Comparison of ENCODE assay signal across 1 cellular context in genomic region chr5:32059779-32060178, GRCh38.
TF ChIP-seq lines count a peak whose summit lies in the region.

No MANE protein-coding gene starts in this region.

TF ChIP-seq in A549, 52 proteins besides CTCF, POLR2A, EP300 and RAD21 (continued from another document):
- TF ChIP-seq PBX3 (IDR thresholded peaks at IDR 0.05) (no peak), FOSB (CRISPR knock-in tag; IDR thresholded peaks at IDR 0.05) (no peak), JUN (IDR thresholded peaks at IDR 0.05) (peak in 1 of 2 experiments; percentile 65; a peak in 3 of 5 replicates), BCL3 (IDR thresholded peaks at IDR 0.05) (0 out of 3 replicates have a peak, but pooled peaks have one; percentile 47), SMC3 (IDR thresholded peaks at IDR 0.05) (no peak), MAFK (IDR thresholded peaks at IDR 0.05; ENCODE audit: partially characterized antibody) (no peak), EHMT2 (IDR thresholded peaks at IDR 0.05; ENCODE audit: low read depth) (no peak), CEBPB (IDR thresholded peaks at IDR 0.05) (peak; percentile 92 to 93), ELK1 (IDR thresholded peaks at IDR 0.05; ENCODE audit: low read depth, low read length) (no peak), ESRRA (IDR thresholded peaks at IDR 0.05; ENCODE audit: borderline replicate concordance, low read length) (no peak), BHLHE40 (IDR thresholded peaks at IDR 0.05; ENCODE audit: low read depth, low read length) (no peak), HOXB5 (CRISPR knock-in tag; IDR thresholded peaks at IDR 0.05) (no peak), CBX2 (IDR thresholded peaks at IDR 0.05; ENCODE audit: borderline replicate concordance, low read depth) (no peak), HDAC2 (IDR thresholded peaks at IDR 0.05) (no peak), JUNB (IDR thresholded peaks at IDR 0.05) (peak; percentile 69), HEYL (CRISPR knock-in tag; IDR thresholded peaks at IDR 0.05) (no peak), FOSL2 (IDR thresholded peaks at IDR 0.05) (0 out of 2 replicates have a peak, but pooled peaks have one; percentile 29), FOSL2 (CRISPR knock-in tag; IDR thresholded peaks at IDR 0.05) (peak; percentile 84), USF2 (IDR thresholded peaks at IDR 0.05) (no peak), CHD4 (IDR thresholded peaks at IDR 0.05; ENCODE audit: borderline replicate concordance) (no peak), SREBF2 (IDR thresholded peaks at IDR 0.05) (no peak), NFE2L2 (conservative IDR thresholded peaks at IDR 0.05; ENCODE audit: low read length) (no peak), E2F6 (IDR thresholded peaks at IDR 0.05; ENCODE audit: borderline replicate concordance, low read depth) (no peak), TP53 (CRISPR knock-in tag; IDR thresholded peaks at IDR 0.05) (no peak), KDM5A (IDR thresholded peaks at IDR 0.05) (no peak), REST (IDR thresholded peaks at IDR 0.05) (no peak), ZC3H11A (IDR thresholded peaks at IDR 0.05) (no peak), MAZ (IDR thresholded peaks at IDR 0.05; ENCODE audit: borderline replicate concordance, low read depth, low read length) (no peak), HOXA7 (CRISPR knock-in tag; IDR thresholded peaks at IDR 0.05) (no peak), EHF (CRISPR knock-in tag; IDR thresholded peaks at IDR 0.05) (no peak), ZFP36 (IDR thresholded peaks at IDR 0.05; ENCODE audit: borderline replicate concordance, partially characterized antibody) (no peak), ATOH8 (CRISPR knock-in tag; IDR thresholded peaks at IDR 0.05; ENCODE audit: low read depth) (no peak), GATA3 (IDR thresholded peaks at IDR 0.05; ENCODE audit: borderline replicate concordance) (peak; percentile 53; the same call in 1 of the 2 replicates), KDM1A (IDR thresholded peaks at IDR 0.05; ENCODE audit: low read depth) (no peak), PHF8 (IDR thresholded peaks at IDR 0.05; ENCODE audit: borderline replicate concordance, low read depth) (no peak), ZSCAN20 (CRISPR knock-in tag; IDR thresholded peaks at IDR 0.05) (no peak), RNF2 (IDR thresholded peaks at IDR 0.05; ENCODE audit: borderline replicate concordance, low read depth) (no peak)
